Comparison of ENCODE assay signal across 8 cellular contexts in the genomic region with DNA sequence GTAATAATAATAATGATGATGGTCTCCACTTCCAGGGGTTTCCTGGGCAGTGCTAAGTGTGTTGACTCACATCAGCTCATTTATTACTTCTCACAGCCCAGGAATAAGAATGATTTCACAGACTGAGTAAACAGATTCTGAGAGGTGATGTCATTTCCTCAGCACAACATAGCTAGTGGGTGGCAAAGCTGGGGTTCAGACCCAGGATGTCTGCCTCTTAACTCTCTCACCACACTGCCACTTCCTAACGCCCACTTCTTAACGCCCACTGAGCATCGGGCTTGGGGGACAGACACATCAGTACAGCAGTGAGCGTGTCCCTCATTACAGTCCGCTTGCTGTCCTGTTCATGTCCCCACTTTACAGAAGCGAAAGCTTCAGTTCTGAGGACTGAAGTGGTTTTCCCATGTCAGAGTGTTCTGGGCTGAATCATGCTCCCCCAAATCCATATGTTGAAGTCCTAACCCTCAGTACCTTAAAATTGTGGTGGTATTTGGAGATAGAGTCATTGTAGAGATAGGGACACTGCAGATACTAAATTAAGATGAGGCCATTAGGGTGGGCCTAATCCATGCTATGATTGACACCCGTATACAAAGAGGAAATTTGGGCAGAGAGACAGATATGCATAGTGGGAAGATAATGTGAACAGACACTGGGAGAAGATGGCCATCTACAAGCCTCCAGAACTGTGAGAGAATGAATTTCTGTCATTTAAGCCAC.
DNase-seq lines count a peak whose midpoint lies in the region; ATAC-seq and TF ChIP-seq lines count a peak whose summit lies in the region.

No MANE protein-coding gene starts in this region.

- no peaks in the 10 kb centered on the region for H3K9me3 Mint-ChIP-seq in activated B cell treated with CpG ODN at 0.5 μM for 24 hours
- no peaks in the 10 kb centered on the region for H3K9me3 Mint-ChIP-seq in central memory CD8-positive, alpha-beta T cell

- CTCF ChIA-PET in activated B cell treated with CpG ODN at 0.5 μM for 24 hours (lab: Charles Lee), result no interaction called here

- TF ChIP-seq CTCF in activated B cell treated with CpG ODN at 0.5 μM for 24 hours (IDR thresholded peaks at IDR 0.05) (no peak), suprapubic skin (IDR thresholded peaks at IDR 0.05) (no peak)

- no peaks in the 10 kb centered on the region for H3K27me3 ChIP-seq in suprapubic skin

- H3K4me3 Mint-ChIP-seq in activated B cell treated with CpG ODN at 0.5 μM for 24 hours, result peak overlapping the region; percentile 44
- peak overlapping the region; percentile 12 for H3K4me3 Mint-ChIP-seq in central memory CD8-positive, alpha-beta T cell

- peaks cover 47% of the 10 kb centered on the region for H3K4me1 Mint-ChIP-seq in activated B cell treated with CpG ODN at 0.5 μM for 24 hours
- H3K4me1 Mint-ChIP-seq in central memory CD8-positive, alpha-beta T cell, result peaks cover 24% of the 10 kb centered on the region

- TF ChIP-seq POLR2A in suprapubic skin (IDR thresholded peaks at IDR 0.05), result no peak

- POLR2A ChIA-PET in activated B cell treated with CpG ODN at 0.5 μM for 24 hours (lab: Charles Lee), result interaction anchor here (0.5 to 1.1 kb wide), 3 partner anchors 17 to 1040 kb away, joined by 3 to 9 read pairs (median 3); partner anchors contain the start of gene SETD5

- no peaks in the 10 kb centered on the region for H3K4me1 ChIP-seq in suprapubic skin

- intact Hi-C loops in activated B cell treated with CpG ODN at 0.5 μM for 24 hours (cut with micrococcal nuclease), result no loop called here

- no peaks in the 10 kb centered on the region for H3K36me3 Mint-ChIP-seq in activated B cell treated with CpG ODN at 0.5 μM for 24 hours (ENCODE audit: low read depth)
- peaks cover 1% of the 10 kb centered on the region for H3K36me3 Mint-ChIP-seq in central memory CD8-positive, alpha-beta T cell (ENCODE audit: insufficient read depth)

- no peaks in the 10 kb centered on the region for H3K36me3 ChIP-seq in suprapubic skin

- no peak overlapping the region for H3K4me3 ChIP-seq in suprapubic skin

- H3K27ac ChIP-seq in suprapubic skin, result no peak overlapping the region

- DNase-seq in activated B cell treated with CpG ODN at 0.5 μM for 24 hours (no peak), suprapubic skin (ENCODE audit: low spot score in 2 of 2) (no peak), HUDEP-2 (lab: John Stamatoyannopoulos, UW; ENCODE audit: unreplicated experiment in 76 of 76) (no peak), 8988T (no peak), cerebellar cortex (ENCODE audit: low spot score) (no peak)
- peak; percentile 33 to 69 for DNase-seq in central memory CD8-positive, alpha-beta T cell (ENCODE audit: low spot score in 2 of 2)
- DNase-seq in stimulated activated CD4-positive, alpha-beta T cell treated with anti-CD3 and anti-CD28 coated beads, Interleukin-2, amount 100 ng/mL, for 4 hours (ENCODE audit: low read depth), result peak; percentile 80

- H3K27ac Mint-ChIP-seq in activated B cell treated with CpG ODN at 0.5 μM for 24 hours, result peak overlapping the region; percentile 60
- H3K27ac Mint-ChIP-seq in central memory CD8-positive, alpha-beta T cell (ENCODE audit: low read depth), result peak overlapping the region; percentile 78

- ATAC-seq in GM21723 (IDR thresholded peaks at IDR 0.05; ENCODE audit: unreplicated experiment) (peak; percentile 76), activated B cell treated with CpG ODN at 0.5 μM for 24 hours (ENCODE audit: low read depth) (peak; percentile 79)
- peak; percentile 95 for ATAC-seq in central memory CD8-positive, alpha-beta T cell (replicated peaks; ENCODE audit: extremely low read depth, poor library complexity, severe bottlenecking)

- no peaks in the 10 kb centered on the region for H3K9me3 ChIP-seq in suprapubic skin

- no peaks in the 10 kb centered on the region for H3K27me3 Mint-ChIP-seq in activated B cell treated with CpG ODN at 0.5 μM for 24 hours
- H3K27me3 Mint-ChIP-seq in central memory CD8-positive, alpha-beta T cell, result no peaks in the 10 kb centered on the region

- 80% methylated on average over 7 of the region's 7 CpGs for WGBS in suprapubic skin

- TF ChIP-seq EP300 in suprapubic skin (IDR thresholded peaks at IDR 0.05), result no peak

Comparison
In these comparisons a context has a peak if more than half of its experiments do, and no peak if none do; other contexts are left out.
1. DNase-seq: peak in central memory CD8-positive, alpha-beta T cell (2 of 2) and stimulated activated CD4-positive, alpha-beta T cell treated with anti-CD3 and anti-CD28 coated beads, Interleukin-2, amount 100 ng/mL, for 4 hours (single experiment); none in activated B cell treated with CpG ODN at 0.5 μM for 24 hours (single experiment), suprapubic skin (0 of 2), HUDEP-2 (0 of 76), 8988T (single experiment) and cerebellar cortex (single experiment).
2. Peak in every context shown above with its lines, with median percentiles within 50 percentile points of each other: ATAC-seq.